In genomic region chr22:23889620-23890019, GRCh38 we compare ENCODE assay signal across 14 cellular contexts. TPM values are rescaled to one million over a fixed set of nuclear protein-coding genes. Genes with fewer than 3 reads are reported as not detected.
"Had no signal": no experiment of that assay in that cellular context is flagged by ENCODE, and none has a peak within 500 bp of the region (broad histone marks: within the 10 kb centered on the region; RNA-seq: fewer than 3 reads in every experiment).

No MANE protein-coding gene starts in this region.

- H3K9me3 ChIP-seq: thyroid gland, uterus had no signal

- H3K9ac ChIP-seq: parathyroid adenoma had no signal

- H3K27ac Mint-ChIP-seq: activated CD4-positive, alpha-beta memory T cell treated with anti-CD3 and anti-CD28 coated beads, Interleukin-2, amount 10 ng/mL, durations not matched to agents 7 days and 5 days; activated CD4-positive, alpha-beta T cell treated with anti-CD3 and anti-CD28 coated beads for 36 hours; activated T-cell treated with anti-CD3 and anti-CD28 coated beads, Interleukin-2, amount 50 U/mL, for 72 hours; effector memory CD8-positive, alpha-beta T cell had no signal

- ATAC-seq: activated CD4-positive, alpha-beta T cell treated with anti-CD3 and anti-CD28 coated beads for 36 hours; activated T-cell treated with anti-CD3 and anti-CD28 coated beads, Interleukin-2, amount 50 U/mL, for 72 hours; effector memory CD8-positive, alpha-beta T cell; stimulated activated naive CD8-positive, alpha-beta T cell treated with anti-CD3 and anti-CD28 coated beads, Interleukin-15, amount 100 ng/mL, for 72 hours had no signal

- H3K4me1 ChIP-seq: uterus had no signal

- H3K27me3 Mint-ChIP-seq: activated CD4-positive, alpha-beta memory T cell treated with anti-CD3 and anti-CD28 coated beads, Interleukin-2, amount 10 ng/mL, durations not matched to agents 7 days and 5 days; activated CD4-positive, alpha-beta T cell treated with anti-CD3 and anti-CD28 coated beads for 36 hours; effector memory CD8-positive, alpha-beta T cell; stimulated activated naive CD8-positive, alpha-beta T cell treated with anti-CD3 and anti-CD28 coated beads, Interleukin-15, amount 100 ng/mL, for 72 hours had no signal

- H2AFZ ChIP-seq: parathyroid adenoma had no signal

- H3K4me3 Mint-ChIP-seq: activated CD4-positive, alpha-beta memory T cell treated with anti-CD3 and anti-CD28 coated beads, Interleukin-2, amount 10 ng/mL, durations not matched to agents 7 days and 5 days; activated CD4-positive, alpha-beta T cell treated with anti-CD3 and anti-CD28 coated beads for 36 hours; activated T-cell treated with anti-CD3 and anti-CD28 coated beads, Interleukin-2, amount 50 U/mL, for 72 hours; effector memory CD8-positive, alpha-beta T cell; stimulated activated naive CD8-positive, alpha-beta T cell treated with anti-CD3 and anti-CD28 coated beads, Interleukin-15, amount 100 ng/mL, for 72 hours had no signal

- H3K27me3 ChIP-seq: thyroid gland, uterus had no signal

- H3K4me3 ChIP-seq: skin epidermis, thyroid gland, uterus had no signal

- H3K36me3 ChIP-seq: thyroid gland, uterus had no signal

- H3K9me3 Mint-ChIP-seq: activated CD4-positive, alpha-beta memory T cell treated with anti-CD3 and anti-CD28 coated beads, Interleukin-2, amount 10 ng/mL, durations not matched to agents 7 days and 5 days; activated T-cell treated with anti-CD3 and anti-CD28 coated beads, Interleukin-2, amount 50 U/mL, for 72 hours; effector memory CD8-positive, alpha-beta T cell; stimulated activated naive CD8-positive, alpha-beta T cell treated with anti-CD3 and anti-CD28 coated beads, Interleukin-15, amount 100 ng/mL, for 72 hours had no signal

- H3K27ac ChIP-seq: epithelial cell of prostate, parathyroid adenoma, thyroid gland had no signal

- DNase-seq: activated CD4-positive, alpha-beta memory T cell treated with anti-CD3 and anti-CD28 coated beads, Interleukin-2, amount 10 ng/mL, durations not matched to agents 7 days and 5 days; activated CD4-positive, alpha-beta T cell treated with anti-CD3 and anti-CD28 coated beads for 36 hours; activated gamma-delta T cell treated with Interleukin-2 at 50 U/mL for 16 hours; activated T-cell treated with anti-CD3 and anti-CD28 coated beads, Interleukin-2, amount 50 U/mL, for 72 hours; effector memory CD8-positive, alpha-beta T cell; mammary epithelial cell; retina; stimulated activated CD4-positive, alpha-beta T cell treated with anti-CD3 and anti-CD28 coated beads, Interleukin-4, amount 100 ng/mL, for 4 hours; stimulated activated naive CD8-positive, alpha-beta T cell treated with anti-CD3 and anti-CD28 coated beads, Interleukin-15, amount 100 ng/mL, for 72 hours; thyroid gland; uterus had no signal

RNA-seq across cellular contexts. Expression of gene DERL3, which starts 50.8 kb away (rescaled TPM):
- total RNA-seq: mammary epithelial cell had no signal
